8 cellular contexts compared by ENCODE assay signal in the genomic region with DNA sequence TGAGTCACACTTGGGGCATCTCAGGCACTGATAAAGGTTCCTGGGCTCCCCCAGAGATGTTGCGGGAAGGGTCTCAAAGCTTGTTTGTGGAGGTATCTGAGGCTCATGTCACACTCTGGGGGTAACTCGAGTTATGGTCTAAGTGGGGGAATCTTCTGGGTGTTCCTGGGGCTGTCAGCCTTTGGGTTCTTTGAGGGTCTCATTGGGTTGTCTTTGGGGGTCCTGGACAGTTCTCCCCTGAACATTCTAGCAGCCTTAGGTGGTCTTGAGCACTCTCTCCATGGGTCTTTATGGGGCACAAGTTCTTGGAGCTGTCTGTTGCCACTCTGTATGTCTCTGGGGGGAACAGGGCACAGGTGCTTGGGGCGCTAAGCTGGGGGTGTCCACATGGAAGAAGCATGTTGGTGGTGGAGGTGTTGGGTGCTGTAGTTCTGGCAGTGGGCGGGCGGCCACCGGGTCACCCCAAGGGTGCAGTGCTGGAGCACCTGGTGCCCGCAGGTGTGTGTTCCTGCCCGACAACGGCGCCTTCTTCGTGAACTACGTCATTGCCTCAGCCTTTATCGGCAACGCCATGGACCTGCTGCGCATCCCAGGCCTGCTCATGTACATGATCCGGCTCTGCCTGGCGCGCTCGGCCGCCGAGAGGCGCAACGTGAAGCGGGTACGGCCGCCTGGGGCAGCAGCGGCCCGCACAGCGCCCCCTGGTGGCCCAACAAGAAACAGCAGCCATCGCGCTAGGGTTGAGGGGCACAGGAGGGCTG. TPM values are rescaled to one million over a fixed set of nuclear protein-coding genes. Genes with fewer than 3 reads are reported as not detected.
DNase-seq lines count a peak whose midpoint lies in the region; ATAC-seq and TF ChIP-seq lines count a peak whose summit lies in the region.

No MANE protein-coding gene starts in this region.

- H3K36me3 ChIP-seq in upper lobe of right lung = peaks cover 46% of the 10 kb centered on the region

- peak; percentile 100 for TF ChIP-seq CTCF in glutamatergic neuron (IDR thresholded peaks at IDR 0.05; ENCODE audit: partially characterized antibody, unreplicated experiment)
- TF ChIP-seq CTCF in upper lobe of right lung (IDR thresholded peaks at IDR 0.05) = peak; percentile 98

- no peaks in the 10 kb centered on the region for H3K4me1 Mint-ChIP-seq in glutamatergic neuron (ENCODE audit: low read depth, unreplicated experiment)

- H3K27ac Mint-ChIP-seq in glutamatergic neuron (ENCODE audit: unreplicated experiment) = no peak overlapping the region

- DNase-seq in NK-92 treated with Interleukin-12 subunit alpha and Interleukin-12 subunit beta, amount 100 ng/mL, for 24 hours (lab: John Stamatoyannopoulos, UW) = peak; percentile 33
- DNase-seq in NK-92 (lab: John Stamatoyannopoulos, UW; ENCODE audit: unreplicated experiment) (no peak), SK-MEL-5 (ENCODE audit: low read depth, low spot score) (peak; percentile 64), glutamatergic neuron (peak; percentile 92), posterior cingulate gyrus (peak; percentile 42 to 97 (median 76)), upper lobe of right lung (peak; percentile 89)
- peak; percentile 72 to 79 (median 76) for DNase-seq in activated naive CD4-positive, alpha-beta T cell (lab: John Stamatoyannopoulos, UW)

- peaks cover 8% of the 10 kb centered on the region for H3K27me3 Mint-ChIP-seq in glutamatergic neuron (ENCODE audit: unreplicated experiment)

- in situ Hi-C loops in SK-MEL-5 (cut with HindIII; ENCODE audit: low pct_unique_long_range_greater_than_20kb, low sequenced_read_pairs) = no loop called here

- no peak overlapping the region for H3K27ac ChIP-seq in upper lobe of right lung

- no peak overlapping the region for H3K4me3 Mint-ChIP-seq in glutamatergic neuron (ENCODE audit: unreplicated experiment)

- peaks cover 6% of the 10 kb centered on the region for H3K36me3 Mint-ChIP-seq in glutamatergic neuron (ENCODE audit: unreplicated experiment)

- no peaks in the 10 kb centered on the region for H3K27me3 ChIP-seq in upper lobe of right lung

- peak; percentile 55 for ATAC-seq in HG03460 (IDR thresholded peaks at IDR 0.05; ENCODE audit: unreplicated experiment)
- peak; percentile 90 for ATAC-seq in upper lobe of right lung

- H3K4me1 ChIP-seq in upper lobe of right lung = no peaks in the 10 kb centered on the region

- H3K9me3 ChIP-seq in upper lobe of right lung = no peaks in the 10 kb centered on the region

- no peak overlapping the region for H3K4me3 ChIP-seq in upper lobe of right lung

- intact Hi-C loops in posterior cingulate gyrus (cut with DNase I) = loop anchor here (1.0 kb wide), 1 partner anchor 55 kb away; no protein-coding TSS in a partner anchor
- intact Hi-C loops in upper lobe of right lung (cut with DNase I) = no loop called here

- peaks cover 11% of the 10 kb centered on the region for H3K9me3 Mint-ChIP-seq in glutamatergic neuron (ENCODE audit: unreplicated experiment)

RNA-seq across cellular contexts. Expression of gene CAPN11, which starts 7.1 kb away (rescaled TPM):
- not detected in 2 replicates for total RNA-seq in SK-MEL-5 (2014; rRNA removed; shearing (Covaris generic))
- polyA plus RNA-seq in SK-MEL-5 (2015; cell fraction: cytosol; rRNA removed) = not detected in 2 replicates
- not detected in 2 replicates for polyA plus RNA-seq in SK-MEL-5 (2015; cell fraction: nucleus; rRNA removed)
- not detected for total RNA-seq in glutamatergic neuron (ENCODE audit: unreplicated experiment)
- 1.6 TPM for total RNA-seq in upper lobe of right lung

RNA-seq across cellular contexts. Expression of gene TMEM63B, which starts 24.2 kb away (rescaled TPM):
- total RNA-seq in SK-MEL-5 (2014; rRNA removed; shearing (Covaris generic)) = 23.6 and 27.6 TPM in 2 replicates
- polyA plus RNA-seq in SK-MEL-5 (2015; cell fraction: cytosol; rRNA removed) = 55.1 and 71.9 TPM in 2 replicates
- polyA plus RNA-seq in SK-MEL-5 (2015; cell fraction: nucleus; rRNA removed) = 39.8 and 48.3 TPM in 2 replicates
- total RNA-seq in glutamatergic neuron (ENCODE audit: unreplicated experiment) (148 TPM), upper lobe of right lung (119 TPM)

RNA-seq across cellular contexts. Expression of gene MRPL14, which starts 24.3 kb away (rescaled TPM):
- total RNA-seq in SK-MEL-5 (2014; rRNA removed; shearing (Covaris generic)) = 60.0 and 61.2 TPM in 2 replicates
- 42.0 and 60.3 TPM in 2 replicates for polyA plus RNA-seq in SK-MEL-5 (2015; cell fraction: cytosol; rRNA removed)
- polyA plus RNA-seq in SK-MEL-5 (2015; cell fraction: nucleus; rRNA removed) = 8.5 and 9.1 TPM in 2 replicates
- total RNA-seq in glutamatergic neuron (ENCODE audit: unreplicated experiment) (31.7 TPM), upper lobe of right lung (94.1 TPM)
